In the genomic region with DNA sequence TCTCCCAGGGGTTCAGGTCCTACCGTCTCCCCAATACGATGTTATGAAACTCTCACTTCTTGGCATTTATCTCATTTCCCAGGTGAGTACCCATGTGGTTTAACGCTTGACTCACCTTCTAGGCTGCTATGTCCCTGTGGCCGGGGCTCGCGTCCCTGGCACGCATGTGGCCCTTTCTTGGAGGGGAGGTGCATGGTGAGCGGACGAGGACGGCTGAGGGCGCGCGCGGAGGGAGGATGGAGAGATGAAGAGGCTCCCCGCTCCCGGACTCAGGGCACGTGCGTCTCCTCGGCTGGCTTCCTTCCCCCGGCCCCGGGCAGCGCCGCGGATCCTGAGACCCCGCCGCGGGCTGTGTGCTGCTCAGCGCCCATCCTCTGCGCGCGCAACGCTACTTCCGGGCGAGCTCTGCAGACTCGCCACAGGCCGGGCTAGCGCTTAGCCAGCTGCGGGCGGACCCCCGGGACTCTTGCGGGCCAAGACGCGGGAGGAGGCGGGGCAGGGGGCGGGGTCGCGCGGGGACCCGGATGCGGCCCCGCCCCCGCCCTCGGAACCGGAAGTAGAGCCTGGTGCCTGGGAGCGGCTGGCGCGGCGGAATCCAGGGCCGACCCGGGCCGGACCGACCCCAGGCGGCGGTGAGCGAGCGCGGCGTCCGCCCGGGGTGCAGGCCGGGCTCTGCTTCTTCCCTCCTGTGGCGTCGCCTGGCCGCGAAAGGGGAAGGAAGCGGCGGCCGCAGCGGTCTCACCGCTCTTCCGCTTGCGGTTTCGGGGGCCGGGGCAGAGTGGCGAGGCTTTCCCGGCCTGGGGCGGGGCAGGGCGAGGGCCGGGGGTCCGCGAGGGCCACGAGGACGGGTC, we compare ENCODE assay signal across 8 cellular contexts. TPM values are rescaled to one million over a fixed set of nuclear protein-coding genes. Genes with fewer than 3 reads are reported as not detected.
DNase-seq lines count a peak whose midpoint lies in the region; ATAC-seq and TF ChIP-seq lines count a peak whose summit lies in the region.

A gene (plus strand): TSS at position 547 of the 851 bp plus-strand sequence. CDS start 8,769 bp downstream, outside the sequence.

- peak within 1 kb of the TSS; percentile 92 for H3K4me3 Mint-ChIP-seq in glutamatergic neuron (ENCODE audit: unreplicated experiment)

- peak within 1 kb of the TSS; percentile 97 for H3K4me3 ChIP-seq in thoracic aorta

- H3K9me3 Mint-ChIP-seq in glutamatergic neuron (ENCODE audit: unreplicated experiment), result peaks cover 9% of the 10 kb centered on the region

- H3K27ac Mint-ChIP-seq in glutamatergic neuron (ENCODE audit: unreplicated experiment), result peak within 1 kb of the TSS; percentile 89

- peaks cover 16% of the 10 kb centered on the region for H3K4me1 Mint-ChIP-seq in glutamatergic neuron (ENCODE audit: low read depth, unreplicated experiment)

- DNase-seq in C1 segment of cervical spinal cord (lab: John Stamatoyannopoulos, UW) (peak in 13 of 14 donors; percentile 48 to 88 (median 63)), NCI-H1105 (lab: John Stamatoyannopoulos, UW) (peak; percentile 78), SW 1271 (lab: John Stamatoyannopoulos, UW) (peak; percentile 67 to 83), glutamatergic neuron (peak; percentile 99), omental fat pad (ENCODE audit: low spot score) (peak; percentile 63), thoracic aorta (ENCODE audit: low spot score) (peak; percentile 38)
- peak; percentile 48 for DNase-seq in activated naive CD8-positive, alpha-beta T cell treated with anti-CD3 and anti-CD28 coated beads, Interleukin-2, amount 50 U/mL, for 16 hours (ENCODE audit: low read depth, low spot score)

- no peaks in the 10 kb centered on the region for H3K9me3 ChIP-seq in thoracic aorta

- peaks cover 22 to 43% of the 10 kb centered on the region in 2 donors for H3K4me1 ChIP-seq in thoracic aorta (ENCODE audit: control insufficient read depth in 1 of 2, low read depth in 2 of 2)

- H3K27me3 ChIP-seq in thoracic aorta (replicated peaks; ENCODE audit: insufficient read depth), result no peaks in the 10 kb centered on the region

- ATAC-seq in GM21528 (IDR thresholded peaks at IDR 0.05; ENCODE audit: low FRiP score, unreplicated experiment), result peak; percentile 49
- peak; percentile 80 for ATAC-seq in omental fat pad (ENCODE audit: low FRiP score)
- ATAC-seq in thoracic aorta (ENCODE audit: insufficient number of reproducible peaks, low FRiP score, low read depth), result peak; percentile 74

- TF ChIP-seq CTCF in glutamatergic neuron (IDR thresholded peaks at IDR 0.05; ENCODE audit: partially characterized antibody, unreplicated experiment) (no peak), omental fat pad (IDR thresholded peaks at IDR 0.05) (no peak), thoracic aorta (IDR thresholded peaks at IDR 0.05) (no peak)

- peaks cover 5% of the 10 kb centered on the region for H3K27me3 Mint-ChIP-seq in glutamatergic neuron (ENCODE audit: unreplicated experiment)

- H3K36me3 Mint-ChIP-seq in glutamatergic neuron (ENCODE audit: unreplicated experiment), result no peaks in the 10 kb centered on the region

- no peaks in the 10 kb centered on the region for H3K36me3 ChIP-seq in thoracic aorta

- peak within 1 kb of the TSS; percentile 86 to 90 for H3K27ac ChIP-seq in thoracic aorta

RNA-seq across cellular contexts. Expression of the gene that starts here (rescaled TPM):
- total RNA-seq in glutamatergic neuron (ENCODE audit: unreplicated experiment) (296 TPM), omental fat pad (100 to 1,000 TPM; 240 to 341 (median 294) TPM), thoracic aorta (100 to 1,000 TPM; 415 to 578 TPM)

Comparison
In these comparisons a context has a peak if more than half of its experiments do, and no peak if none do; other contexts are left out.
1. Peak in every context shown above with its lines: DNase-seq, ATAC-seq, H3K4me3 ChIP-seq and H3K27ac ChIP-seq.
2. DNase-seq: peak in every context shown above with its lines; median percentile 99 in glutamatergic neuron; 78 in NCI-H1105; 75 in SW 1271; 63 in C1 segment of cervical spinal cord; 63 in omental fat pad; 48 in activated naive CD8-positive, alpha-beta T cell treated with anti-CD3 and anti-CD28 coated beads, Interleukin-2, amount 50 U/mL, for 16 hours; 38 in thoracic aorta.